In genomic region chrX:43357741-43358140, GRCh38 we compare ENCODE assay signal across 21 cellular contexts.
DNase-seq lines count a peak whose midpoint lies in the region; ATAC-seq and TF ChIP-seq lines count a peak whose summit lies in the region.
"Had no signal": no experiment of that assay in that cellular context is flagged by ENCODE, and none has a peak within 500 bp of the region (broad histone marks: within the 10 kb centered on the region; RNA-seq: fewer than 3 reads in every experiment).

No MANE protein-coding gene starts in this region.

- ATAC-seq in activated T-cell treated with anti-CD3 and anti-CD28 coated beads, Interleukin-2, amount 50 U/mL, for 4 hours, result no peak
- ATAC-seq: A549, HCT116 had no signal

- TF ChIP-seq CTCF in smooth muscle cell (IDR thresholded peaks at IDR 0.05; ENCODE audit: borderline replicate concordance, insufficient read depth, poor library complexity, severe bottlenecking), result no peak

- intact Hi-C loops in activated naive CD4-positive, alpha-beta T cell treated with anti-CD3 and anti-CD28 coated beads for 36 hours (cut with micrococcal nuclease), result no loop called here

- no peaks in the 10 kb centered on the region for H3K27me3 Mint-ChIP-seq in activated naive CD4-positive, alpha-beta T cell treated with anti-CD3 and anti-CD28 coated beads for 36 hours (ENCODE audit: low read depth)
- H3K27me3 Mint-ChIP-seq in activated T-cell treated with anti-CD3 and anti-CD28 coated beads, Interleukin-2, amount 50 U/mL, for 4 hours (ENCODE audit: low read depth), result no peaks in the 10 kb centered on the region
- H3K27me3 Mint-ChIP-seq in activated naive CD8-positive, alpha-beta T cell treated with anti-CD3 and anti-CD28 coated beads for 36 hours, result no peaks in the 10 kb centered on the region
- H3K27me3 Mint-ChIP-seq: CD4-positive, alpha-beta T cell had no signal

- H4K20me1 ChIP-seq in smooth muscle cell (ENCODE audit: low read depth), result no peaks in the 10 kb centered on the region
- H4K20me1 ChIP-seq: BLaER1 treated with 17β-estradiol and CSF1 and Interleukin-3, amounts not matched to agents 10 nM and 100 nM had no signal

- H3K4me3 Mint-ChIP-seq in activated naive CD4-positive, alpha-beta T cell treated with anti-CD3 and anti-CD28 coated beads for 36 hours, result no peak overlapping the region
- no peak overlapping the region for H3K4me3 Mint-ChIP-seq in activated T-cell treated with anti-CD3 and anti-CD28 coated beads, Interleukin-2, amount 50 U/mL, for 4 hours
- no peak overlapping the region for H3K4me3 Mint-ChIP-seq in activated naive CD8-positive, alpha-beta T cell treated with anti-CD3 and anti-CD28 coated beads for 36 hours
- H3K4me3 Mint-ChIP-seq: CD14-positive monocyte; CD4-positive, alpha-beta T cell; H9 had no signal

- H3K9me3 ChIP-seq in SJCRH30 (replicated peaks), result no peaks in the 10 kb centered on the region
- H3K9me3 ChIP-seq in smooth muscle cell (replicated peaks; ENCODE audit: low read depth), result no peaks in the 10 kb centered on the region
- H3K9me3 ChIP-seq: A549; BE2C; BLaER1 treated with 17β-estradiol and CSF1 and Interleukin-3, amounts not matched to agents 10 nM and 100 nM had no signal

- H3K27me3 ChIP-seq in SJCRH30 (no peaks in the 10 kb centered on the region), smooth muscle cell (ENCODE audit: low read depth) (no peaks in the 10 kb centered on the region)
- H3K27me3 ChIP-seq: BE2C had no signal

- no peaks in the 10 kb centered on the region for H3K36me3 Mint-ChIP-seq in activated naive CD4-positive, alpha-beta T cell treated with anti-CD3 and anti-CD28 coated beads for 36 hours (ENCODE audit: low read depth)
- no peaks in the 10 kb centered on the region for H3K36me3 Mint-ChIP-seq in activated T-cell treated with anti-CD3 and anti-CD28 coated beads, Interleukin-2, amount 50 U/mL, for 4 hours (ENCODE audit: insufficient read depth)
- H3K36me3 Mint-ChIP-seq in activated naive CD8-positive, alpha-beta T cell treated with anti-CD3 and anti-CD28 coated beads for 36 hours, result no peaks in the 10 kb centered on the region
- H3K36me3 Mint-ChIP-seq: CD14-positive monocyte had no signal

- peak overlapping the region; percentile 22 for H3K4me2 ChIP-seq in smooth muscle cell
- H3K4me2 ChIP-seq: A549; BLaER1 treated with 17β-estradiol and CSF1 and Interleukin-3, amounts not matched to agents 10 nM and 100 nM had no signal

- H3K27ac ChIP-seq in SJCRH30 (peak overlapping the region; percentile 100), smooth muscle cell (ENCODE audit: low read depth) (no peak overlapping the region)
- H3K27ac ChIP-seq: A549; BLaER1 treated with 17β-estradiol and CSF1 and Interleukin-3, amounts not matched to agents 10 nM and 100 nM; GM23248 had no signal

- peaks cover 1% of the 10 kb centered on the region for H3K4me1 Mint-ChIP-seq in activated naive CD4-positive, alpha-beta T cell treated with anti-CD3 and anti-CD28 coated beads for 36 hours (ENCODE audit: low read depth)
- H3K4me1 Mint-ChIP-seq in activated T-cell treated with anti-CD3 and anti-CD28 coated beads, Interleukin-2, amount 50 U/mL, for 4 hours (ENCODE audit: low read depth), result no peaks in the 10 kb centered on the region
- no peaks in the 10 kb centered on the region for H3K4me1 Mint-ChIP-seq in activated naive CD8-positive, alpha-beta T cell treated with anti-CD3 and anti-CD28 coated beads for 36 hours
- H3K4me1 Mint-ChIP-seq: CD14-positive monocyte had no signal

- no peaks in the 10 kb centered on the region for H3K9me3 Mint-ChIP-seq in activated naive CD4-positive, alpha-beta T cell treated with anti-CD3 and anti-CD28 coated beads for 36 hours
- no peaks in the 10 kb centered on the region for H3K9me3 Mint-ChIP-seq in activated T-cell treated with anti-CD3 and anti-CD28 coated beads, Interleukin-2, amount 50 U/mL, for 4 hours
- no peaks in the 10 kb centered on the region for H3K9me3 Mint-ChIP-seq in activated naive CD8-positive, alpha-beta T cell treated with anti-CD3 and anti-CD28 coated beads for 36 hours
- H3K9me3 Mint-ChIP-seq: CD14-positive monocyte; CD4-positive, alpha-beta T cell had no signal

- H3K36me3 ChIP-seq in SJCRH30 (no peaks in the 10 kb centered on the region), smooth muscle cell (ENCODE audit: low read depth) (no peaks in the 10 kb centered on the region)
- H3K36me3 ChIP-seq: BE2C; BLaER1 treated with 17β-estradiol and CSF1 and Interleukin-3, amounts not matched to agents 10 nM and 100 nM had no signal

- H3K9ac ChIP-seq in smooth muscle cell (ENCODE audit: low read depth), result no peak overlapping the region
- H3K9ac ChIP-seq: BLaER1 treated with 17β-estradiol and CSF1 and Interleukin-3, amounts not matched to agents 10 nM and 100 nM; GM23248 had no signal

- H3F3A ChIP-seq in smooth muscle cell (ENCODE audit: low read depth), result no peaks in the 10 kb centered on the region

- 11% methylated on average over 1 of the region's 1 CpG for WGBS in smooth muscle cell (ENCODE audit: low lambda C conversion rate)

- CTCF ChIA-PET in activated naive CD4-positive, alpha-beta T cell treated with anti-CD3 and anti-CD28 coated beads for 36 hours (lab: Charles Lee), result no interaction called here

- peak; percentile 76 to 91 for DNase-seq in SJCRH30
- peak; percentile 7 for DNase-seq in astrocyte of the hippocampus (ENCODE audit: low read depth, low spot score)
- peak; percentile 15 for DNase-seq in glomerular visceral epithelial cell (ENCODE audit: extremely low spot score)
- DNase-seq in smooth muscle cell (lab: John Stamatoyannopoulos, UW; ENCODE audit: unreplicated experiment), result no peak
- no peak for DNase-seq in activated naive CD4-positive, alpha-beta T cell treated with anti-CD3 and anti-CD28 coated beads for 36 hours
- no peak for DNase-seq in activated T-cell treated with anti-CD3 and anti-CD28 coated beads, Interleukin-2, amount 50 U/mL, for 4 hours
- no peak for DNase-seq in activated naive CD8-positive, alpha-beta T cell treated with anti-CD3 and anti-CD28 coated beads for 36 hours
- DNase-seq: 8988T; ACHN; AML-193; BE2C; Calu3; CD4-positive, alpha-beta T cell; COR-L47; DND-41; GM23248; H9 had no signal

- H3K4me1 ChIP-seq in SJCRH30 (peaks cover 51% of the 10 kb centered on the region), smooth muscle cell (ENCODE audit: low read depth) (no peaks in the 10 kb centered on the region)
- H3K4me1 ChIP-seq: A549; BE2C; BLaER1 treated with 17β-estradiol and CSF1 and Interleukin-3, amounts not matched to agents 10 nM and 100 nM had no signal

- no peaks in the 10 kb centered on the region for H3K79me2 ChIP-seq in smooth muscle cell (ENCODE audit: low read depth)

- no peak overlapping the region for H3K27ac Mint-ChIP-seq in activated naive CD4-positive, alpha-beta T cell treated with anti-CD3 and anti-CD28 coated beads for 36 hours
- H3K27ac Mint-ChIP-seq in activated naive CD8-positive, alpha-beta T cell treated with anti-CD3 and anti-CD28 coated beads for 36 hours, result no peak overlapping the region
- H3K27ac Mint-ChIP-seq: CD14-positive monocyte; CD4-positive, alpha-beta T cell; H9 had no signal

- H2AFZ ChIP-seq in smooth muscle cell (ENCODE audit: low read depth), result no peak overlapping the region
- H2AFZ ChIP-seq: GM23248 had no signal

- H3K4me3 ChIP-seq in SJCRH30 (no peak overlapping the region), smooth muscle cell (no peak overlapping the region)
- H3K4me3 ChIP-seq: A549; BLaER1 treated with 17β-estradiol and CSF1 and Interleukin-3, amounts not matched to agents 10 nM and 100 nM; GM23248 had no signal

Comparison
In these comparisons a context has a peak if more than half of its experiments do, and no peak if none do; other contexts are left out.
1. DNase-seq: peak in SJCRH30 (2 of 2), astrocyte of the hippocampus (single experiment) and glomerular visceral epithelial cell (single experiment); none in smooth muscle cell (single experiment), activated naive CD4-positive, alpha-beta T cell treated with anti-CD3 and anti-CD28 coated beads for 36 hours (single experiment), activated T-cell treated with anti-CD3 and anti-CD28 coated beads, Interleukin-2, amount 50 U/mL, for 4 hours (single experiment) and activated naive CD8-positive, alpha-beta T cell treated with anti-CD3 and anti-CD28 coated beads for 36 hours (single experiment).